ENCODE assay signal across 15 cellular contexts in genomic region chr19:51186323-51186722, GRCh38. TPM values are rescaled to one million over a fixed set of nuclear protein-coding genes. Genes with fewer than 3 reads are reported as not detected.
DNase-seq lines count a peak whose midpoint lies in the region; ATAC-seq lines count a peak whose summit lies in the region.
"Had no signal": no experiment of that assay in that cellular context is flagged by ENCODE, and none has a peak within 500 bp of the region (broad histone marks: within the 10 kb centered on the region; RNA-seq: fewer than 3 reads in every experiment).

No MANE protein-coding gene starts in this region.

- no peak overlapping the region for H3K27ac ChIP-seq in Karpas-422 (ENCODE audit: low read length)
- H3K27ac ChIP-seq: C4-2B, HL-60 had no signal

- peaks cover 9% of the 10 kb centered on the region for H3K27me3 ChIP-seq in H7 (ENCODE audit: control insufficient read depth, insufficient read depth, low read length)
- no peaks in the 10 kb centered on the region for H3K27me3 ChIP-seq in Karpas-422 (ENCODE audit: low read length)

- H3K36me3 Mint-ChIP-seq in activated CD4-positive, alpha-beta T cell treated with anti-CD3 and anti-CD28 coated beads, Interleukin-2, amount 10 ng/mL, durations not matched to agents 7 days and 5 days (ENCODE audit: low read depth), result no peaks in the 10 kb centered on the region
- H3K36me3 Mint-ChIP-seq in activated CD4-positive, alpha-beta T cell treated with anti-CD3 and anti-CD28 coated beads for 36 hours (ENCODE audit: low read depth), result no peaks in the 10 kb centered on the region

- peak overlapping the region; percentile 68 for H3K27ac Mint-ChIP-seq in activated CD4-positive, alpha-beta T cell treated with anti-CD3 and anti-CD28 coated beads, Interleukin-2, amount 10 ng/mL, durations not matched to agents 7 days and 5 days
- no peak overlapping the region for H3K27ac Mint-ChIP-seq in activated CD4-positive, alpha-beta T cell treated with anti-CD3 and anti-CD28 coated beads for 36 hours
- H3K27ac Mint-ChIP-seq: CD4-positive, alpha-beta T cell had no signal

- no peaks in the 10 kb centered on the region for H3K9me3 Mint-ChIP-seq in activated CD4-positive, alpha-beta T cell treated with anti-CD3 and anti-CD28 coated beads, Interleukin-2, amount 10 ng/mL, durations not matched to agents 7 days and 5 days
- no peaks in the 10 kb centered on the region for H3K9me3 Mint-ChIP-seq in activated CD4-positive, alpha-beta T cell treated with anti-CD3 and anti-CD28 coated beads for 36 hours (ENCODE audit: low read depth)
- H3K9me3 Mint-ChIP-seq: CD4-positive, alpha-beta T cell had no signal

- H3K79me2 ChIP-seq in Karpas-422 (ENCODE audit: low read length), result no peaks in the 10 kb centered on the region

- H3K36me3 ChIP-seq in H7 (replicated peaks; ENCODE audit: control insufficient read depth, insufficient read depth, low read length) (no peaks in the 10 kb centered on the region), Karpas-422 (ENCODE audit: insufficient read depth, low read length) (no peaks in the 10 kb centered on the region)
- H3K36me3 ChIP-seq: BE2C, HAP-1 had no signal

- CTCF ChIA-PET in activated CD4-positive, alpha-beta T cell treated with anti-CD3 and anti-CD28 coated beads, Interleukin-2, amount 10 ng/mL, durations not matched to agents 7 days and 5 days (lab: Charles Lee), result no interaction called here
- CTCF ChIA-PET in activated CD4-positive, alpha-beta T cell treated with anti-CD3 and anti-CD28 coated beads for 36 hours (lab: Charles Lee), result interaction anchor here (1.2 kb wide), 1 partner anchor 28 kb away, joined by 4 read pairs; no protein-coding TSS in a partner anchor

- POLR2A ChIA-PET in activated CD4-positive, alpha-beta T cell treated with anti-CD3 and anti-CD28 coated beads, Interleukin-2, amount 10 ng/mL, durations not matched to agents 7 days and 5 days (lab: Charles Lee), result interaction anchor here (0.6 kb wide), 1 partner anchor 165 kb away, joined by 3 read pairs; no protein-coding TSS in a partner anchor
- POLR2A ChIA-PET in activated CD4-positive, alpha-beta T cell treated with anti-CD3 and anti-CD28 coated beads for 36 hours (lab: Charles Lee), result no interaction called here

- no peaks in the 10 kb centered on the region for H4K20me1 ChIP-seq in Karpas-422 (ENCODE audit: insufficient read depth, low read depth, low read length)

- peaks cover 11% of the 10 kb centered on the region for H3K27me3 Mint-ChIP-seq in activated CD4-positive, alpha-beta T cell treated with anti-CD3 and anti-CD28 coated beads, Interleukin-2, amount 10 ng/mL, durations not matched to agents 7 days and 5 days
- H3K27me3 Mint-ChIP-seq in activated CD4-positive, alpha-beta T cell treated with anti-CD3 and anti-CD28 coated beads for 36 hours, result peaks cover 11% of the 10 kb centered on the region

- H3K9me3 ChIP-seq in Karpas-422 (ENCODE audit: low read length), result no peaks in the 10 kb centered on the region
- H3K9me3 ChIP-seq: BE2C, Caco-2, HAP-1 had no signal

- ATAC-seq in activated CD4-positive, alpha-beta T cell treated with anti-CD3 and anti-CD28 coated beads for 36 hours, result no peak
- ATAC-seq in HG02763 (IDR thresholded peaks at IDR 0.05; ENCODE audit: unreplicated experiment), result no peak

- H3K4me3 ChIP-seq in H7 (ENCODE audit: insufficient read depth, low read depth, low read length) (no peak overlapping the region), Karpas-422 (ENCODE audit: low read length) (no peak overlapping the region)
- H3K4me3 ChIP-seq: HAP-1 had no signal

- H3K9ac ChIP-seq in Karpas-422 (ENCODE audit: low read length), result no peak overlapping the region

- no peak for DNase-seq in activated CD4-positive, alpha-beta T cell treated with anti-CD3 and anti-CD28 coated beads, Interleukin-2, amount 10 ng/mL, durations not matched to agents 7 days and 5 days
- DNase-seq in activated CD4-positive, alpha-beta T cell treated with anti-CD3 and anti-CD28 coated beads for 36 hours, result no peak
- DNase-seq in H7 (peak; percentile 41), RPMI8226 (peak; percentile 49), Karpas-422 (no peak)
- DNase-seq: ACHN; BE2C; Caco-2; CD4-positive, alpha-beta T cell had no signal

- H3K4me1 Mint-ChIP-seq in activated CD4-positive, alpha-beta T cell treated with anti-CD3 and anti-CD28 coated beads, Interleukin-2, amount 10 ng/mL, durations not matched to agents 7 days and 5 days, result peaks cover 9% of the 10 kb centered on the region
- H3K4me1 Mint-ChIP-seq in activated CD4-positive, alpha-beta T cell treated with anti-CD3 and anti-CD28 coated beads for 36 hours, result no peaks in the 10 kb centered on the region

- intact Hi-C loops in activated CD4-positive, alpha-beta T cell treated with anti-CD3 and anti-CD28 coated beads for 36 hours (cut with DNase I, micrococcal nuclease), result no loop called here

- no peak overlapping the region for H2AFZ ChIP-seq in Karpas-422 (ENCODE audit: low read length)

- no peaks in the 10 kb centered on the region for H3K4me1 ChIP-seq in Karpas-422 (ENCODE audit: low read length)
- H3K4me1 ChIP-seq: BE2C, Caco-2, HAP-1 had no signal

- no peak overlapping the region for H3K4me2 ChIP-seq in Karpas-422 (ENCODE audit: low read depth, low read length, poor library complexity, severe bottlenecking)

- no peaks in the 10 kb centered on the region for H3K9me2 ChIP-seq in Karpas-422 (replicated peaks; ENCODE audit: insufficient read depth, low read length)

- H3K4me3 Mint-ChIP-seq in activated CD4-positive, alpha-beta T cell treated with anti-CD3 and anti-CD28 coated beads, Interleukin-2, amount 10 ng/mL, durations not matched to agents 7 days and 5 days, result no peak overlapping the region
- H3K4me3 Mint-ChIP-seq in activated CD4-positive, alpha-beta T cell treated with anti-CD3 and anti-CD28 coated beads for 36 hours, result no peak overlapping the region
- H3K4me3 Mint-ChIP-seq: CD4-positive, alpha-beta T cell had no signal

RNA-seq across cellular contexts. Expression of gene CD33, which starts 38.6 kb away (rescaled TPM):
- total RNA-seq in activated CD4-positive, alpha-beta T cell treated with anti-CD3 and anti-CD28 coated beads, Interleukin-2, amount 10 ng/mL, durations not matched to agents 7 days and 5 days, result 1 to 10 TPM; 3.7 to 3.9 TPM
- total RNA-seq in activated CD4-positive, alpha-beta T cell treated with anti-CD3 and anti-CD28 coated beads for 36 hours, result under 1 TPM; 0.26 to 0.27 TPM
- 0.04 and 0.28 TPM in 2 replicates for total RNA-seq in H7 (2014; rRNA removed; shearing (Covaris generic))
- total RNA-seq in Karpas-422 (2014; rRNA removed; shearing (Covaris generic); ENCODE audit: low replicate concordance), result 18.1 and 19.3 TPM in 2 replicates
- total RNA-seq: Caco-2, H1 had no signal

RNA-seq across cellular contexts. Expression of gene SIGLEC7, which starts 44.2 kb away (rescaled TPM):
- not detected for total RNA-seq in activated CD4-positive, alpha-beta T cell treated with anti-CD3 and anti-CD28 coated beads, Interleukin-2, amount 10 ng/mL, durations not matched to agents 7 days and 5 days
- not detected for total RNA-seq in activated CD4-positive, alpha-beta T cell treated with anti-CD3 and anti-CD28 coated beads for 36 hours
- total RNA-seq in H7 (2014; rRNA removed; shearing (Covaris generic)), result not detected in 2 replicates
- not detected in 2 replicates for total RNA-seq in Karpas-422 (2014; rRNA removed; shearing (Covaris generic); ENCODE audit: low replicate concordance)
- total RNA-seq: Caco-2, H1, HT1080 had no signal

Comparison
In these comparisons a context has a peak if more than half of its experiments do, and no peak if none do; other contexts are left out.
1. DNase-seq: peak in H7 (single experiment) and RPMI8226 (single experiment); none in activated CD4-positive, alpha-beta T cell treated with anti-CD3 and anti-CD28 coated beads, Interleukin-2, amount 10 ng/mL, durations not matched to agents 7 days and 5 days (single experiment), activated CD4-positive, alpha-beta T cell treated with anti-CD3 and anti-CD28 coated beads for 36 hours (single experiment) and Karpas-422 (single experiment).